ENCODE assay signal across 19 cellular contexts in the genomic region with DNA sequence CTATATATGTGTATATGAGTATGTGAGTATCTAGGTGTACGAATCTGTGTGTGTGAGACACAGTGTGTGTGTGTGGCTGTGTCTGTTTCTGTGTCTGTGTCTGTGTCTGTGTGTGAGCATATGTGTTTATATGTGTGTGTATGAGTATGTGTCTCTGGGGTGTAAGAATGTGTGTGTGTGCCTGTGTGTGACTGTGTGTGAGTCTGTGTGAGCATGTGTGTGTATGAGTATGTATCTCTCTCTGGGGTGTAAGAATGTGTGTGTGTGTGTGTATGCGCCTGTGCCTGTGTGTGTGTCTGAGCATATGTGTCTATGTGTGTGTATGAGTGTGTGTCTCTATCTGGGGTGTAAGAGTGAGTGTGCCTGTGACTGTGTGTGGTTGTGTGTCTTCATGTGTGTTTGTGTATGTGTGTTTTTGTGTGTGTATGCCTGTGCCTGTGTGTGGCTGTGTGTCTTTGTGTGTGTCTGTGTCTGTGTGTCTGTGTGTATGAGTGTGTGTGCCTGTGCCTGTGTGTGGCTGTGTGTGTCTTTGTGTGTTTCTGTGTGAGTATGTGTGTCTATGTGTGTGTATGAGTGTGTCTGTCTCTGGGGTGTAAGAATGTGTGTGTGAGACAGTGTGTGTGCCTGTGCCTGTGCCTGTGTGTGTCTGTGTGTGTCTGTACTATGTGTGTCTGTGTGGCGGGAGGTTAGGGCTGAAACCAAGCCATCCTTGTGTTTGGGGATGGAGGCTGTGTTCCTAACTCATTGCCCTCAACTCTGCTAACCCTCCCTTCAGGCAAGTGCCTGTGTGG. TPM values are rescaled to one million over a fixed set of nuclear protein-coding genes. Genes with fewer than 3 reads are reported as not detected.
DNase-seq lines count a peak whose midpoint lies in the region; ATAC-seq, FAIRE-seq and TF ChIP-seq lines count a peak whose summit lies in the region.
"Had no signal": no experiment of that assay in that cellular context is flagged by ENCODE, and none has a peak within 500 bp of the region (broad histone marks: within the 10 kb centered on the region; RNA-seq: fewer than 3 reads in every experiment).

No MANE protein-coding gene starts in this region.

- no peaks in the 10 kb centered on the region for H3K36me3 ChIP-seq in HEK293 (ENCODE audit: control insufficient read depth in 2 of 2, insufficient read depth in 1 of 2, low read length in 2 of 2)
- H3K36me3 ChIP-seq in GM12878 (ENCODE audit: control insufficient read depth in 2 of 2, insufficient read depth in 2 of 2, low read length in 1 of 2) = no peaks in the 10 kb centered on the region
- peaks cover 1 to 37% of the 10 kb centered on the region in 2 experiments for H3K36me3 ChIP-seq in keratinocyte (ENCODE audit: control insufficient read depth in 2 of 2, extremely low read depth in 1 of 2, insufficient read depth in 2 of 2, low read length in 2 of 2)
- peaks cover 0 to 18% of the 10 kb centered on the region in 2 donors for H3K36me3 ChIP-seq in vagina

- TF ChIP-seq EP300 in A549 (IDR thresholded peaks at IDR 0.05) (no peak), GM12878 (IDR thresholded peaks at IDR 0.05; ENCODE audit: borderline replicate concordance in 1 of 2, control insufficient read depth in 1 of 2, low read depth in 2 of 2, low read length in 2 of 2) (no peak)

- peaks cover 0 to 3% of the 10 kb centered on the region in 2 experiments; a peak in 2 of 4 replicates for H3K27me3 ChIP-seq in GM12878 (replicated peaks in 1 of 2; ENCODE audit: control insufficient read depth in 2 of 2, insufficient read depth in 2 of 2, low read length in 1 of 2)
- no peaks in the 10 kb centered on the region for H3K27me3 ChIP-seq in keratinocyte (ENCODE audit: control insufficient read depth, extremely low read depth, insufficient read depth, low read length)
- H3K27me3 ChIP-seq in vagina = no peaks in the 10 kb centered on the region

- CTCF ChIA-PET in A549 (lab: Yijun Ruan, JAX) (interaction anchor here (0.7 to 16.4 kb wide), 10 partner anchors 7 to 967 kb away, joined by 3 to 295 read pairs (median 10); a partner anchor contains a TSS), HEK293 (lab: Yijun Ruan, JAX) (no interaction called here), GM12878 (lab: Yijun Ruan, JAX) (no interaction called here)

- H3K4me3 ChIP-seq in A549 (no peak overlapping the region), HEK293 (ENCODE audit: low read depth, low read length) (no peak overlapping the region), GM12878 (no peak overlapping the region), keratinocyte (ENCODE audit: control insufficient read depth in 2 of 3, extremely low read depth in 1 of 3, insufficient read depth in 2 of 3, low read depth in 1 of 3, low read length in 3 of 3) (no peak overlapping the region), vagina (no peak overlapping the region)
- H3K4me3 ChIP-seq: SK-N-MC had no signal

- FAIRE-seq in A549 (lab: Jason Lieb, UNC) (peak; percentile 79), GM12878 (lab: Jason Lieb, UNC) (no peak), keratinocyte (lab: Jason Lieb, UNC) (peak; percentile 60)
- FAIRE-seq: A204.1, GM12892, H54 had no signal

- dilution Hi-C loops in keratinocyte (cut with MboI; ENCODE audit: extremely low pct_ligation_motif_present, low sequenced_read_pairs) = no loop called here

- BruUV-seq in GM12878 (replicated peaks; lab: Mats Ljungman, UMichigan) = no TSS peak

- intact Hi-C loops in GM12878 (cut with micrococcal nuclease; ENCODE audit: unreplicated experiment) (no loop called here), vagina (cut with DNase I) (no loop called here)

- H4K20me1 ChIP-seq in GM12878 (ENCODE audit: control insufficient read depth, insufficient read depth) (no peaks in the 10 kb centered on the region), keratinocyte (ENCODE audit: control insufficient read depth, extremely low read depth, insufficient read depth, low read length) (no peaks in the 10 kb centered on the region)

- in situ Hi-C loops in GM12878 (cut with MboI) = no loop called here

- TF ChIP-seq POLR2A in A549 (IDR thresholded peaks at IDR 0.05; ENCODE audit: low read length) (no peak), GM12878 (IDR thresholded peaks at IDR 0.05; ENCODE audit: low read depth, low read length) (no peak), vagina (IDR thresholded peaks at IDR 0.05) (no peak)

- WGBS in A549 (ENCODE audit: missing lambda C conversion rate) = 92% methylated on average over 3 of the region's 3 CpGs
- 57% methylated on average over 3 of the region's 3 CpGs for WGBS in GM12878 (ENCODE audit: insufficient coverage, insufficient replicate concordance, low lambda C conversion rate, missing lambda C conversion rate)

- TF ChIP-seq RAD21 in A549 (conservative IDR thresholded peaks at IDR 0.05 in 1 of 2, IDR thresholded peaks at IDR 0.05 in 1 of 2) (no peak), GM12878 (IDR thresholded peaks at IDR 0.05; ENCODE audit: insufficient read depth, low read depth, low read length) (no peak)

- no peak overlapping the region for H2AFZ ChIP-seq in GM12878 (ENCODE audit: control insufficient read depth, low read depth, low read length)
- H2AFZ ChIP-seq in keratinocyte (ENCODE audit: control insufficient read depth, low read length) = no peak overlapping the region

- H3K4me2 ChIP-seq in A549 (no peak overlapping the region), GM12878 (ENCODE audit: control insufficient read depth, insufficient read depth) (no peak overlapping the region), keratinocyte (ENCODE audit: control insufficient read depth, extremely low read depth, insufficient read depth, low read depth, low read length) (no peak overlapping the region)

- no peaks in the 10 kb centered on the region for H3K79me2 ChIP-seq in GM12878 (ENCODE audit: control insufficient read depth, insufficient read depth, low read length)
- H3K79me2 ChIP-seq in keratinocyte (ENCODE audit: control insufficient read depth, insufficient read depth, low read length) = peaks cover 2% of the 10 kb centered on the region

- no peak for TF ChIP-seq CTCF in A549 (IDR thresholded peaks at IDR 0.05)
- no peak for TF ChIP-seq CTCF in HEK293 (tag by site-specific recombination; IDR thresholded peaks at IDR 0.05)
- no peak for TF ChIP-seq CTCF in GM12878 (IDR thresholded peaks at IDR 0.05 in 2 of 3, conservative IDR thresholded peaks at IDR 0.05 in 1 of 3; ENCODE audit: control insufficient read depth in 2 of 3, extremely low read depth in 1 of 3, insufficient read depth in 1 of 3, low read depth in 3 of 3, low read length in 3 of 3)
- no peak for TF ChIP-seq CTCF in keratinocyte (optimal IDR thresholded peaks at IDR 0.05 in 1 of 3, IDR thresholded peaks at IDR 0.05 in 1 of 3, conservative IDR thresholded peaks at IDR 0.05 in 1 of 3; ENCODE audit: extremely low read depth in 1 of 3, insufficient read depth in 2 of 3, low read length in 3 of 3)
- TF ChIP-seq CTCF in vagina (IDR thresholded peaks at IDR 0.05) = no peak

- H3K4me1 ChIP-seq in A549 (peaks cover 26% of the 10 kb centered on the region), HEK293 (ENCODE audit: control insufficient read depth, insufficient read depth, low read length) (0 out of 2 replicates have a peak, but pooled peaks cover 3% of the 10 kb centered on the region), GM12878 (ENCODE audit: control insufficient read depth, insufficient read depth, low read length) (no peaks in the 10 kb centered on the region), keratinocyte (ENCODE audit: control insufficient read depth, extremely low read depth, insufficient read depth, low read length) (peaks cover 14% of the 10 kb centered on the region), vagina (peaks cover 24% of the 10 kb centered on the region)

- H3K9me3 ChIP-seq in A549 (no peaks in the 10 kb centered on the region), HEK293 (ENCODE audit: control insufficient read depth, insufficient read depth, low read depth, low read length) (no peaks in the 10 kb centered on the region), GM12878 (replicated peaks; ENCODE audit: control insufficient read depth, insufficient read depth, low read length) (no peaks in the 10 kb centered on the region), keratinocyte (ENCODE audit: control insufficient read depth, low read depth, low read length) (no peaks in the 10 kb centered on the region), vagina (no peaks in the 10 kb centered on the region)

- peaks cover under 1% of the 10 kb centered on the region for H3K9me1 ChIP-seq in keratinocyte (ENCODE audit: control insufficient read depth, extremely low read depth, insufficient read depth, low read length)

- H3K27ac ChIP-seq in A549 = peak overlapping the region in 1 of 2 experiments; percentile 59; a peak in 3 of 6 replicates
- H3K27ac ChIP-seq in HEK293 (ENCODE audit: extremely low read depth, low read depth, low read length) = no peak overlapping the region
- no peak overlapping the region for H3K27ac ChIP-seq in GM12878 (ENCODE audit: control insufficient read depth, insufficient read depth)
- H3K27ac ChIP-seq in keratinocyte (ENCODE audit: control insufficient read depth, insufficient read depth, low read length) = no peak overlapping the region
- no peak overlapping the region for H3K27ac ChIP-seq in vagina
- H3K27ac ChIP-seq: C4-2B, SK-N-MC had no signal

- SMC1A ChIA-PET in GM12878 (lab: Charles Lee; ENCODE audit: uncharacterized antibody, unreplicated experiment) = no interaction called here

- POLR2A ChIA-PET in A549 (lab: Yijun Ruan, JAX) (no interaction called here), HEK293 (lab: Yijun Ruan, JAX) (interaction anchor here (0.8 kb wide), 1 partner anchor 133 kb away, joined by 3 read pairs; no protein-coding TSS in a partner anchor), GM12878 (lab: Charles Lee) (no interaction called here)

- H3K9ac ChIP-seq in GM12878 (ENCODE audit: control insufficient read depth, insufficient read depth, low read length) (no peak overlapping the region), keratinocyte (ENCODE audit: control insufficient read depth, extremely low read depth, insufficient read depth, low read length) (no peak overlapping the region)

- ATAC-seq in A549 = no peak
- no peak for ATAC-seq in GM12878

- DNase-seq in A549 (ENCODE audit: low read depth in 1 of 2, low spot score in 1 of 2) (no peak), GM12878 (ENCODE audit: low read depth, low spot score) (no peak), keratinocyte (ENCODE audit: low read depth, low spot score) (no peak), UCSD-AML1 (lab: John Stamatoyannopoulos, UW; ENCODE audit: unreplicated experiment) (no peak), vagina (ENCODE audit: extremely low spot score in 2 of 2) (no peak), GOT3 (lab: John Stamatoyannopoulos, UW) (no peak)
- no peak for DNase-seq in activated effector memory CD4-positive, alpha-beta T cell treated with anti-CD3 and anti-CD28 coated beads, Interleukin-2, amount 50 U/mL, for 16 hours
- DNase-seq: DMS 273 treated with DMSO at 0.1 percent for 48 hours, GDM1, NCI-H1436, NCI-H2029, NCI-H2171, NCI-H446 had no signal

- RAD21 ChIA-PET in GM12878 (lab: Charles Lee; ENCODE audit: unreplicated experiment) = no interaction called here

RNA-seq across cellular contexts. Expression of a gene that starts 11.2 kb away (rescaled TPM):
- 60.1 and 60.3 TPM in 2 replicates for polyA plus RNA-seq in A549 (2011; rRNA removed)
- 66.8 and 78.1 TPM in 2 replicates for polyA plus RNA-seq in A549 (2012; cell fraction: cytosol; rRNA removed)
- polyA plus RNA-seq in A549 (2012; cell fraction: nucleus; rRNA removed) = 128 and 129 TPM in 2 replicates
- 45.4 to 69.4 TPM (median 47.8 TPM) in 3 replicates for polyA plus RNA-seq in A549 (2017; fragmentation: RNase III; extraction: RNeasy Plus Mini Kit Qiagen cat#74134 plus additional on column Dnase treatment)
- 378 and 386 TPM in 2 replicates for polyA minus RNA-seq in A549 (2011; rRNA and poly(A)+ RNA removed)
- total RNA-seq in GM12878 (2013; cell fraction: nucleolus; rRNA removed) = not detected in 2 replicates
- total RNA-seq in GM12878 (2014; rRNA removed) = under 0.01 TPM in 2 replicates
- total RNA-seq in GM12878 (2014; rRNA removed; fragmentation: Illumina TruSeq; extraction: Trizol) = not detected in 2 replicates
- total RNA-seq in GM12878 (2021) = 0.16 and 0.26 TPM in 2 replicates
- polyA plus RNA-seq in GM12878 (2011; ENCODE audit: low read depth) = 0.05 TPM
- 0.03 and 0.10 TPM in 2 replicates for polyA plus RNA-seq in GM12878 (2011; rRNA removed)
- polyA plus RNA-seq in GM12878 (2011; cell fraction: cytosol; rRNA removed) = 0.06 and 0.30 TPM in 2 replicates
- 0.04 TPM in 1 of 2 replicates, not detected in the other for polyA plus RNA-seq in GM12878 (2011; cell fraction: nucleus; rRNA removed)
- polyA plus RNA-seq in GM12878 (2012) = 0.05 and 0.08 TPM in 2 replicates
- 0.08 TPM in 1 of 2 replicates, not detected in the other for polyA plus RNA-seq in GM12878 (2014; fragmentation: Illumina TruSeq; extraction: Trizol)
- polyA plus RNA-seq in GM12878 (2014; fragmentation: Nextera tagmentation; extraction: Ambion mirVana) = under 1 TPM in 1 of 2 experiments, not detected in 1; 0.05 TPM
- not detected in 2 replicates for polyA plus RNA-seq in GM12878 (2014; rRNA removed)
- under 1 TPM; 0.05 to 0.33 TPM for polyA plus RNA-seq in GM12878 (2016; fragmentation: Nextera tagmentation; extraction: Ambion mirVana)
- 0.15 and 0.37 TPM in 2 replicates for polyA minus RNA-seq in GM12878 (2011; rRNA and poly(A)+ RNA removed)
- 0.62 TPM in 1 of 2 replicates, not detected in the other for polyA minus RNA-seq in GM12878 (2011; cell fraction: cytosol; rRNA and poly(A)+ RNA removed)
- 0.12 and 0.29 TPM in 2 replicates for polyA minus RNA-seq in GM12878 (2011; cell fraction: nucleus; rRNA and poly(A)+ RNA removed)
- 12.2 to 36.3 TPM (median 21.7 TPM) in 3 replicates for polyA plus RNA-seq in keratinocyte
- 1.4 TPM for polyA plus RNA-seq in keratinocyte (2011; ENCODE audit: low read depth)
- 12.9 and 14.2 TPM in 2 replicates for polyA plus RNA-seq in keratinocyte (2011; cell fraction: cytosol; rRNA removed)
- polyA plus RNA-seq in keratinocyte (2011; cell fraction: nucleus; rRNA removed) = 26.3 and 27.8 TPM in 2 replicates
- polyA plus RNA-seq in keratinocyte (2012; ENCODE audit: low replicate concordance) = 4.2 and 64.1 TPM in 2 replicates
- polyA minus RNA-seq in keratinocyte = 78.0 to 529 TPM (median 129 TPM) in 3 replicates
- 74.2 TPM for polyA minus RNA-seq in keratinocyte (2011; cell fraction: cytosol; rRNA and poly(A)+ RNA removed)
- 55.4 and 65.7 TPM in 2 replicates for polyA minus RNA-seq in keratinocyte (2011; cell fraction: nucleus; rRNA and poly(A)+ RNA removed)
- 53.5 TPM for total RNA-seq in vagina

RNA-seq across cellular contexts. Expression of a gene that starts 33.9 kb away (rescaled TPM):
- 89.5 and 117 TPM in 2 replicates for polyA plus RNA-seq in A549 (2011; rRNA removed)
- polyA plus RNA-seq in A549 (2012; cell fraction: cytosol; rRNA removed) = 77.4 and 104 TPM in 2 replicates
- 94.8 and 133 TPM in 2 replicates for polyA plus RNA-seq in A549 (2012; cell fraction: nucleus; rRNA removed)
- polyA plus RNA-seq in A549 (2017; fragmentation: RNase III; extraction: RNeasy Plus Mini Kit Qiagen cat#74134 plus additional on column Dnase treatment) = 272 to 278 TPM (median 273 TPM) in 3 replicates
- polyA minus RNA-seq in A549 (2011; rRNA and poly(A)+ RNA removed) = 118 and 124 TPM in 2 replicates
- total RNA-seq in GM12878 (2013; cell fraction: nucleolus; rRNA removed) = 152 and 164 TPM in 2 replicates
- 96.3 and 101 TPM in 2 replicates for total RNA-seq in GM12878 (2014; rRNA removed)
- total RNA-seq in GM12878 (2014; rRNA removed; fragmentation: Illumina TruSeq; extraction: Trizol) = 88.8 and 100 TPM in 2 replicates
- 276 TPM in 2 replicates for total RNA-seq in GM12878 (2021)
- 52.2 TPM for polyA plus RNA-seq in GM12878 (2011; ENCODE audit: low read depth)
- 37.7 and 61.7 TPM in 2 replicates for polyA plus RNA-seq in GM12878 (2011; rRNA removed)
- polyA plus RNA-seq in GM12878 (2011; cell fraction: cytosol; rRNA removed) = 46.3 and 65.1 TPM in 2 replicates
- 49.1 and 66.4 TPM in 2 replicates for polyA plus RNA-seq in GM12878 (2011; cell fraction: nucleus; rRNA removed)
- polyA plus RNA-seq in GM12878 (2012) = 120 and 147 TPM in 2 replicates
- 149 and 175 TPM in 2 replicates for polyA plus RNA-seq in GM12878 (2014; fragmentation: Illumina TruSeq; extraction: Trizol)
- 10 to 100 TPM; 11.1 to 26.3 TPM for polyA plus RNA-seq in GM12878 (2014; fragmentation: Nextera tagmentation; extraction: Ambion mirVana)
- polyA plus RNA-seq in GM12878 (2014; rRNA removed) = 132 and 168 TPM in 2 replicates
- 100 to 1,000 TPM; 178 to 185 TPM for polyA plus RNA-seq in GM12878 (2016; fragmentation: Nextera tagmentation; extraction: Ambion mirVana)
- 58.4 and 63.7 TPM in 2 replicates for polyA minus RNA-seq in GM12878 (2011; rRNA and poly(A)+ RNA removed)
- 38.7 and 41.0 TPM in 2 replicates for polyA minus RNA-seq in GM12878 (2011; cell fraction: cytosol; rRNA and poly(A)+ RNA removed)
- polyA minus RNA-seq in GM12878 (2011; cell fraction: nucleus; rRNA and poly(A)+ RNA removed) = 36.3 and 72.3 TPM in 2 replicates
- polyA plus RNA-seq in keratinocyte = 21.1 to 48.3 TPM (median 40.2 TPM) in 3 replicates
- 36.4 TPM for polyA plus RNA-seq in keratinocyte (2011; ENCODE audit: low read depth)
- 24.8 and 36.4 TPM in 2 replicates for polyA plus RNA-seq in keratinocyte (2011; cell fraction: cytosol; rRNA removed)
- polyA plus RNA-seq in keratinocyte (2011; cell fraction: nucleus; rRNA removed) = 49.5 and 56.5 TPM in 2 replicates
- 47.9 and 119 TPM in 2 replicates for polyA plus RNA-seq in keratinocyte (2012; ENCODE audit: low replicate concordance)
- polyA minus RNA-seq in keratinocyte = 34.9 to 90.5 TPM (median 43.5 TPM) in 3 replicates
- 36.6 TPM for polyA minus RNA-seq in keratinocyte (2011; cell fraction: cytosol; rRNA and poly(A)+ RNA removed)
- 25.3 and 44.1 TPM in 2 replicates for polyA minus RNA-seq in keratinocyte (2011; cell fraction: nucleus; rRNA and poly(A)+ RNA removed)
- 116 TPM for total RNA-seq in vagina

RNA-seq across cellular contexts. Expression of a gene that starts 37.2 kb away (rescaled TPM):
- 8.6 and 19.7 TPM in 2 replicates for polyA plus RNA-seq in A549 (2011; rRNA removed)
- 12.2 and 13.5 TPM in 2 replicates for polyA plus RNA-seq in A549 (2012; cell fraction: cytosol; rRNA removed)
- 18.7 and 22.1 TPM in 2 replicates for polyA plus RNA-seq in A549 (2012; cell fraction: nucleus; rRNA removed)
- polyA plus RNA-seq in A549 (2017; fragmentation: RNase III; extraction: RNeasy Plus Mini Kit Qiagen cat#74134 plus additional on column Dnase treatment) = 25.2 to 28.1 TPM (median 26.6 TPM) in 3 replicates
- polyA minus RNA-seq in A549 (2011; rRNA and poly(A)+ RNA removed) = 14.1 and 16.4 TPM in 2 replicates
- total RNA-seq in GM12878 (2013; cell fraction: nucleolus; rRNA removed) = not detected in 2 replicates
- total RNA-seq in GM12878 (2014; rRNA removed) = not detected in 2 replicates
- not detected in 2 replicates for total RNA-seq in GM12878 (2014; rRNA removed; fragmentation: Illumina TruSeq; extraction: Trizol)
- total RNA-seq in GM12878 (2021) = 0.15 and 0.37 TPM in 2 replicates
- 0.17 TPM for polyA plus RNA-seq in GM12878 (2011; ENCODE audit: low read depth)
- 0.03 TPM in 1 of 2 replicates, not detected in the other for polyA plus RNA-seq in GM12878 (2011; rRNA removed)
- 0.03 and 0.07 TPM in 2 replicates for polyA plus RNA-seq in GM12878 (2011; cell fraction: cytosol; rRNA removed)
- 0.20 TPM in 1 of 2 replicates, not detected in the other for polyA plus RNA-seq in GM12878 (2011; cell fraction: nucleus; rRNA removed)
- 0.38 and 0.92 TPM in 2 replicates for polyA plus RNA-seq in GM12878 (2012)
- polyA plus RNA-seq in GM12878 (2014; fragmentation: Illumina TruSeq; extraction: Trizol) = 0.28 TPM in 1 of 2 replicates, not detected in the other
- polyA plus RNA-seq in GM12878 (2014; fragmentation: Nextera tagmentation; extraction: Ambion mirVana) = under 1 TPM; 0.04 to 0.08 TPM
- polyA plus RNA-seq in GM12878 (2014; rRNA removed) = 0.05 and 0.11 TPM in 2 replicates
- under 1 TPM; 0.21 to 0.28 TPM for polyA plus RNA-seq in GM12878 (2016; fragmentation: Nextera tagmentation; extraction: Ambion mirVana)
- not detected in 2 replicates for polyA minus RNA-seq in GM12878 (2011; rRNA and poly(A)+ RNA removed)
- polyA minus RNA-seq in GM12878 (2011; cell fraction: cytosol; rRNA and poly(A)+ RNA removed) = not detected in 2 replicates
- 0.10 TPM in 1 of 2 replicates, not detected in the other for polyA minus RNA-seq in GM12878 (2011; cell fraction: nucleus; rRNA and poly(A)+ RNA removed)
- polyA plus RNA-seq in keratinocyte = 4.9 to 5.8 TPM (median 4.9 TPM) in 3 replicates
- polyA plus RNA-seq in keratinocyte (2011; ENCODE audit: low read depth) = 5.9 TPM
- polyA plus RNA-seq in keratinocyte (2011; cell fraction: cytosol; rRNA removed) = 7.2 and 11.2 TPM in 2 replicates
- polyA plus RNA-seq in keratinocyte (2011; cell fraction: nucleus; rRNA removed) = 21.7 and 31.2 TPM in 2 replicates
- polyA plus RNA-seq in keratinocyte (2012; ENCODE audit: low replicate concordance) = 13.9 and 18.7 TPM in 2 replicates
- polyA minus RNA-seq in keratinocyte = 6.4 to 48.4 TPM (median 6.9 TPM) in 3 replicates
- 12.7 TPM for polyA minus RNA-seq in keratinocyte (2011; cell fraction: cytosol; rRNA and poly(A)+ RNA removed)
- 21.4 and 24.2 TPM in 2 replicates for polyA minus RNA-seq in keratinocyte (2011; cell fraction: nucleus; rRNA and poly(A)+ RNA removed)
- 7.1 TPM for total RNA-seq in vagina
